Comparison of ENCODE assay signal across 19 cellular contexts in genomic region chr20:2038161-2038560, GRCh38.
"Had no signal": no experiment of that assay in that cellular context is flagged by ENCODE, and none has a peak within 500 bp of the region (broad histone marks: within the 10 kb centered on the region; RNA-seq: fewer than 3 reads in every experiment).

No MANE protein-coding gene starts in this region.

- H3K9me3 ChIP-seq: SJSA1 had no signal

- DNase-seq: KBM-7, MV-4-11, NCI-H1048, NCI-H1105, NCI-H1417, NCI-H1436 treated with DMSO at 0.1 percent for 48 hours, NCI-H1694, NCI-H187 treated with DMSO at 0.1 percent for 48 hours, NCI-H2029 treated with DMSO at 0.1 percent for 48 hours, NCI-H2171, NCI-H446 treated with DMSO at 0.1 percent for 48 hours, NCI-H510A treated with DMSO at 0.1 percent for 48 hours, NCI-H526, NCI-H774, Right ventricle myocardium superior, RPMI8226, SIG-M5 had no signal

- H3K27ac ChIP-seq: SJSA1, SK-N-MC had no signal

- H3K36me3 ChIP-seq: SJSA1 had no signal

- H3K4me3 ChIP-seq: SJSA1, SK-N-MC had no signal
